In the genomic region with DNA sequence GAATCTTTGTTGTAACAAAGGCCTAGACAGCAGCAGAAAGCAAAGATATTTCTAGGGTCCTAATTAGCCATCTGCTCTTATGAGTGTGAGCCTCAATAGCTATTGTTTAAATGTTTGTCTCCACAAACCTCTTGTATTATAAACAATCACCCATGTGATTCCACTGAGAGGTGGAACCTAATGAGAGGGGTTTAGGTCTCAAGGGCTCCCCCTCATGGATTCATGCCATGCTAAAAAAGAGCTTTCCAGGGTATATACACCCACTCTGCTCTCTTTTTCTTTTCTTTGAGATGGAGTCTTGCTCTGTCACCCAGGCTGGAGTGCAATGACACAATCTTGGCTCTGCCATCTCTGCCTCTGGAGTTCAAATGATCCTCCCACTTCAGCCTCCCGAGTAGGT, we compare ENCODE assay signal across 11 cellular contexts. TPM values are rescaled to one million over a fixed set of nuclear protein-coding genes. Genes with fewer than 3 reads are reported as not detected.
DNase-seq lines count a peak whose midpoint lies in the region; ATAC-seq and TF ChIP-seq lines count a peak whose summit lies in the region.
"Had no signal": no experiment of that assay in that cellular context is flagged by ENCODE, and none has a peak within 500 bp of the region (broad histone marks: within the 10 kb centered on the region; RNA-seq: fewer than 3 reads in every experiment).

No MANE protein-coding gene starts in this region.

- no peaks in the 10 kb centered on the region for H3K27me3 ChIP-seq in lower lobe of right lung (ENCODE audit: low read depth)

- H3K4me3 ChIP-seq in lower lobe of right lung, result no peak overlapping the region

- DNase-seq in DMS 273 (lab: John Stamatoyannopoulos, UW; ENCODE audit: unreplicated experiment) (peak; percentile 27), DMS 273 treated with DMSO at 0.1 percent for 48 hours (lab: John Stamatoyannopoulos, UW) (no peak), M059J (ENCODE audit: low read depth) (peak; percentile 50), neural crest cell (ENCODE audit: low read depth, low spot score) (no peak), lower lobe of right lung (no peak), NCI-H446 (lab: John Stamatoyannopoulos, UW) (no peak)
- no peak for DNase-seq in central memory CD4-positive, alpha-beta T cell
- DNase-seq: NCI-H1930 had no signal

- no peak overlapping the region for H3K27ac Mint-ChIP-seq in neural crest cell (ENCODE audit: unreplicated experiment)
- H3K27ac Mint-ChIP-seq: activated naive CD4-positive, alpha-beta T cell treated with anti-CD3 and anti-CD28 coated beads, Interleukin-2, amount 50 U/mL, for 24 hours had no signal

- H3K4me1 ChIP-seq in lower lobe of right lung, result no peaks in the 10 kb centered on the region

- ATAC-seq in HG02610 (IDR thresholded peaks at IDR 0.05; ENCODE audit: unreplicated experiment) (peak; percentile 52), lower lobe of right lung (no peak)

- TF ChIP-seq CTCF in neural crest cell (conservative IDR thresholded peaks at IDR 0.05), result peak; percentile 37
- TF ChIP-seq CTCF in lower lobe of right lung (IDR thresholded peaks at IDR 0.05), result no peak

- no peaks in the 10 kb centered on the region for H3K9me3 Mint-ChIP-seq in neural crest cell
- H3K9me3 Mint-ChIP-seq: activated naive CD4-positive, alpha-beta T cell treated with anti-CD3 and anti-CD28 coated beads, Interleukin-2, amount 50 U/mL, for 24 hours had no signal

- no peaks in the 10 kb centered on the region for H3K4me1 Mint-ChIP-seq in neural crest cell
- H3K4me1 Mint-ChIP-seq: activated naive CD4-positive, alpha-beta T cell treated with anti-CD3 and anti-CD28 coated beads, Interleukin-2, amount 50 U/mL, for 24 hours had no signal

- intact Hi-C loops in lower lobe of right lung (cut with DNase I), result no loop called here

- no peaks in the 10 kb centered on the region for H3K36me3 ChIP-seq in lower lobe of right lung

- no peak overlapping the region for H3K27ac ChIP-seq in lower lobe of right lung
- H3K27ac ChIP-seq: 22Rv1 had no signal

- no peaks in the 10 kb centered on the region for H3K9me3 ChIP-seq in lower lobe of right lung

- H3K36me3 Mint-ChIP-seq in neural crest cell (ENCODE audit: low read depth), result no peaks in the 10 kb centered on the region
- H3K36me3 Mint-ChIP-seq: activated naive CD4-positive, alpha-beta T cell treated with anti-CD3 and anti-CD28 coated beads, Interleukin-2, amount 50 U/mL, for 24 hours had no signal

- no peak overlapping the region for H3K4me3 Mint-ChIP-seq in neural crest cell
- H3K4me3 Mint-ChIP-seq: activated naive CD4-positive, alpha-beta T cell treated with anti-CD3 and anti-CD28 coated beads, Interleukin-2, amount 50 U/mL, for 24 hours had no signal

- H3K27me3 Mint-ChIP-seq in neural crest cell (ENCODE audit: low read depth), result no peaks in the 10 kb centered on the region

RNA-seq across cellular contexts. Expression of a gene that starts 42.1 kb away (rescaled TPM):
- not detected in 2 replicates for total RNA-seq in M059J (2014; rRNA removed; shearing (Covaris generic))
- total RNA-seq in neural crest cell (0.19 and 0.27 TPM in 2 replicates), lower lobe of right lung (0.89 TPM)

RNA-seq across cellular contexts. Expression of a gene that starts 58.4 kb away (rescaled TPM):
- 0.17 TPM in 1 of 2 replicates, not detected in the other for total RNA-seq in M059J (2014; rRNA removed; shearing (Covaris generic))
- total RNA-seq in neural crest cell (0.18 and 0.56 TPM in 2 replicates), lower lobe of right lung (not detected)

Comparison
In these comparisons a context has a peak if more than half of its experiments do, and no peak if none do; other contexts are left out.
1. DNase-seq: peak in DMS 273 (single experiment) and M059J (single experiment); none in DMS 273 treated with DMSO at 0.1 percent for 48 hours (single experiment), neural crest cell (single experiment), central memory CD4-positive, alpha-beta T cell (single experiment), lower lobe of right lung (single experiment) and NCI-H446 (0 of 2).